ENCODE assay signal across 25 cellular contexts in the genomic region with DNA sequence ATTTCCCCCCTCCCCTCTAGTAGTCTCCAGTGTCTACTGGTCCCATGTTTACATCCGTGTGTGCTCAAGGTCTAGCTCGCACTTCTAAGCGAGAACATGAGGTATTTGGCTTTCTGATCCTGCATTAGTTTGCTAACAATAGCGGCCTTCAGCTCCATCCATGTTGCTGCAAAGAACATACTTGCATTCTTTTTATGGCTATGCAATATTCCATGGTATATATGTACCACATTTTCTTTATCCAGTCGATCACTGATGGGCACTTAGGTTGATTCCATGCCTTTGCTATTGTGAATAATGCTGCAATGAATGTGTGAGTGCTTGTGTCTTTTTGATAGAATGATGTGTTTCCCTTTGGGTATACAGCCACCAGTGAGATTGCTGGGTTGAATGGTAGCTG.
"Had no signal": no experiment of that assay in that cellular context is flagged by ENCODE, and none has a peak within 500 bp of the region (broad histone marks: within the 10 kb centered on the region; RNA-seq: fewer than 3 reads in every experiment).

No MANE protein-coding gene starts in this region.

- H3K27me3 Mint-ChIP-seq: IgD-negative memory B cell had no signal

- DNase-seq: Kasumi-1, NCI-H1048, NCI-H1105 treated with DMSO at 0.1 percent for 48 hours, NCI-H1417 treated with DMSO at 0.1 percent for 48 hours, NCI-H146, NCI-H1694 treated with DMSO at 0.1 percent for 48 hours, NCI-H1930, NCI-H2081, NCI-H2107, NCI-H226, NCI-H446, NCI-H510A, NCI-H524 treated with DMSO at 0.1 percent for 48 hours, NCI-H69, NCI-H774, Right ventricle myocardium superior, RPMI8226, SIG-M5, T-helper 1 cell had no signal

- H3K4me1 ChIP-seq: SJSA1 had no signal

- H3K36me3 ChIP-seq: SJSA1 had no signal

- H3K9me3 Mint-ChIP-seq: IgD-negative memory B cell had no signal

- H3K9ac ChIP-seq: KMS-11 had no signal

- H3K27ac ChIP-seq: KMS-11, SJSA1, SK-N-MC had no signal

- H3K9me3 ChIP-seq: SJSA1 had no signal

- ATAC-seq: K562 had no signal

- FAIRE-seq: K562, RCC 7860 had no signal

- H3K4me2 ChIP-seq: KMS-11 had no signal

- H3K27me3 ChIP-seq: SJSA1 had no signal

- H3K4me1 Mint-ChIP-seq: IgD-negative memory B cell had no signal

- H3K27ac Mint-ChIP-seq: IgD-negative memory B cell had no signal

- H3K4me3 ChIP-seq: K562, SJSA1, SK-N-MC had no signal

- H3K4me3 Mint-ChIP-seq: IgD-negative memory B cell had no signal
